14 cellular contexts compared by ENCODE assay signal in genomic region chr2:111007757-111008688, GRCh38.
"Had no signal": no experiment of that assay in that cellular context is flagged by ENCODE, and none has a peak within 500 bp of the region (broad histone marks: within the 10 kb centered on the region; RNA-seq: fewer than 3 reads in every experiment).

No MANE protein-coding gene starts in this region.

- H3K27me3 ChIP-seq: tibial nerve had no signal

- H3K36me3 Mint-ChIP-seq: brain; stimulated activated effector memory CD8-positive, alpha-beta T cell treated with anti-CD3 and anti-CD28 coated beads, Interleukin-12 subunit alpha, Interleukin-12 subunit beta, amount 100 ng/mL, for 72 hours had no signal

- H3K36me3 ChIP-seq: lower lobe of right lung, tibial nerve had no signal

- DNase-seq: activated CD4-positive, alpha-beta memory T cell treated with anti-CD3 and anti-CD28 coated beads for 36 hours; activated CD4-positive, alpha-beta T cell treated with anti-CD3 and anti-CD28 coated beads for 1 hour; activated gamma-delta T cell; activated T-cell treated with anti-CD3 and anti-CD28 coated beads, Interleukin-2, amount 50 U/mL, for 48 hours; amygdala; dermis blood vessel endothelial cell; lower lobe of right lung; naive thymus-derived CD8-positive, alpha-beta T cell; right cardiac atrium had no signal

- H3K4me1 ChIP-seq: lower lobe of right lung, tibial nerve had no signal

- H3K9me3 Mint-ChIP-seq: stimulated activated effector memory CD8-positive, alpha-beta T cell treated with anti-CD3 and anti-CD28 coated beads, Interleukin-12 subunit alpha, Interleukin-12 subunit beta, amount 100 ng/mL, for 72 hours had no signal

- ATAC-seq: esophagus mucosa; lower lobe of right lung; naive thymus-derived CD8-positive, alpha-beta T cell; right cardiac atrium; stimulated activated effector memory CD8-positive, alpha-beta T cell treated with anti-CD3 and anti-CD28 coated beads, Interleukin-12 subunit alpha, Interleukin-12 subunit beta, amount 100 ng/mL, for 72 hours had no signal

- H3K4me3 Mint-ChIP-seq: activated CD4-positive, alpha-beta memory T cell treated with anti-CD3 and anti-CD28 coated beads for 36 hours; activated naive CD8-positive, alpha-beta T cell; brain; naive thymus-derived CD8-positive, alpha-beta T cell; stimulated activated effector memory CD8-positive, alpha-beta T cell treated with anti-CD3 and anti-CD28 coated beads, Interleukin-12 subunit alpha, Interleukin-12 subunit beta, amount 100 ng/mL, for 72 hours had no signal

- H3K27ac ChIP-seq: lower lobe of right lung, tibial nerve had no signal

- H3K4me3 ChIP-seq: lower lobe of right lung, tibial nerve had no signal

- H3K27ac Mint-ChIP-seq: activated CD4-positive, alpha-beta memory T cell treated with anti-CD3 and anti-CD28 coated beads for 36 hours; activated naive CD8-positive, alpha-beta T cell; brain; naive thymus-derived CD8-positive, alpha-beta T cell; stimulated activated effector memory CD8-positive, alpha-beta T cell treated with anti-CD3 and anti-CD28 coated beads, Interleukin-12 subunit alpha, Interleukin-12 subunit beta, amount 100 ng/mL, for 72 hours had no signal

- H3K4me1 Mint-ChIP-seq: brain had no signal
